24 cellular contexts compared by ENCODE assay signal in genomic region chr19:28136796-28137195, GRCh38.
"Had no signal": no experiment of that assay in that cellular context is flagged by ENCODE, and none has a peak within 500 bp of the region (broad histone marks: within the 10 kb centered on the region; RNA-seq: fewer than 3 reads in every experiment).

No MANE protein-coding gene starts in this region.

- DNase-seq: colonic mucosa; cortex of kidney; effector CD8-positive, alpha-beta T cell; effector memory CD8-positive, alpha-beta T cell; endodermal cell; foreskin keratinocyte; gastrocnemius medialis; glutamatergic neuron; head of caudate nucleus; heart right ventricle; hippocampal formation; kidney; kidney glomerular epithelial cell; left colon; left ventricle myocardium inferior; mammary epithelial cell; mucosa of descending colon; naive B cell had no signal

- H3K4me1 Mint-ChIP-seq: memory B cell, naive B cell had no signal

- H3K9me3 Mint-ChIP-seq: endodermal cell had no signal

- H3K4me3 Mint-ChIP-seq: dendritic cell treated with granulocyte-macrophage colony-stimulating factor and Interleukin-4, amounts not matched to agents 40 ng/mL and 50 ng/mL, for 4 days; effector memory CD8-positive, alpha-beta T cell; endodermal cell; memory B cell; mesothelial cell of epicardium; naive B cell had no signal

- H3K36me3 Mint-ChIP-seq: memory B cell, mesothelial cell of epicardium had no signal

- H3K27ac Mint-ChIP-seq: dendritic cell treated with granulocyte-macrophage colony-stimulating factor and Interleukin-4, amounts not matched to agents 40 ng/mL and 50 ng/mL, for 4 days; effector memory CD8-positive, alpha-beta T cell; endodermal cell; memory B cell; mesothelial cell of epicardium had no signal

- FAIRE-seq: endothelial cell of umbilical vein, islet of Langerhans, kidney had no signal

- ATAC-seq: effector memory CD8-positive, alpha-beta T cell; foreskin keratinocyte; gastrocnemius medialis; heart right ventricle; left colon; left lobe of liver; mucosa of descending colon had no signal

- H3K27me3 Mint-ChIP-seq: dendritic cell treated with granulocyte-macrophage colony-stimulating factor and Interleukin-4, amounts not matched to agents 40 ng/mL and 50 ng/mL, for 4 days; memory B cell; naive B cell had no signal
